Comparison of ENCODE assay signal across 8 cellular contexts in the genomic region with DNA sequence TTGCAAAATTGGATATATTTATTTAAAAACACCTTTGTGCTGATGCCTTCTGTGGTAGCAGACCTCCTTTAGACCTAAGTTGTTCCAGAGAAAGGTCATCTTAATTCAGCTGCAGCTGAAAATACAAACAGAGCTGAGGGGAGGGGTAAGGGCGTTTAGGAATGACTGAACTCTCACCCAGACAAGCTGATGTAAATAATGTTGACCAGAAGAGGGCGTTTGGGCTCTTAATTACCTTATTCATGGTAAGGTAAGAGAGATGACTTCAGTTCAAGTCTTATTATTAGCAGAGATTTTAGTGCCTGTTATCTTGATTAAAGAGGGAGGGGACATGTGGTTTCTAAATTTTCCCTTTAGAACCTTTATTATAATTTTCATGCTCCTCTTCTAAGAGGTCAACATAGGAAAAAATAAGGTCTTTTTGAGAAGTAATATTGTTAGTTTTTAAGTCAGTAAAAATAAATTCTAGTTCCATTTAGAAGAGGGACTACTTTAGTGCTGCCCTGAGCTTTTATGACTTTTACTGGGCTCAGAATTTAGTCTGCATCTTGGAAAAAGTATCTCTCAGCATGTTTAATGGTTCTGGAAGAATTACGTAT. TPM values are rescaled to one million over a fixed set of nuclear protein-coding genes. Genes with fewer than 3 reads are reported as not detected.
DNase-seq lines count a peak whose midpoint lies in the region; ATAC-seq and TF ChIP-seq lines count a peak whose summit lies in the region.

No MANE protein-coding gene starts in this region.

- no peaks in the 10 kb centered on the region for H3K79me2 ChIP-seq in MM.1S (ENCODE audit: low read length)

- no peak for DNase-seq in activated naive CD8-positive, alpha-beta T cell treated with anti-CD3 and anti-CD28 coated beads, Interleukin-2, amount 10 ng/mL, durations not matched to agents 7 days and 5 days
- no peak for DNase-seq in activated naive CD8-positive, alpha-beta T cell treated with anti-CD3 and anti-CD28 coated beads for 36 hours
- DNase-seq in H4 (ENCODE audit: low spot score) (peak; percentile 76), MM.1S (peak; percentile 81), RWPE1 (ENCODE audit: low spot score) (peak; percentile 58), epithelial cell of esophagus (ENCODE audit: low read depth) (peak; percentile 80), ureter (ENCODE audit: low spot score) (no peak)

- no peaks in the 10 kb centered on the region for H3K4me1 ChIP-seq in MM.1S (ENCODE audit: low read length)

- no peaks in the 10 kb centered on the region for H3K36me3 ChIP-seq in MM.1S (replicated peaks; ENCODE audit: insufficient read depth, low read length)

- peak; percentile 62 for TF ChIP-seq CTCF in MM.1S (IDR thresholded peaks at IDR 0.05; ENCODE audit: low read length)
- peak; percentile 70 for TF ChIP-seq CTCF in RWPE1 (conservative IDR thresholded peaks at IDR 0.05; ENCODE audit: low read depth)
- peak; percentile 64 for TF ChIP-seq CTCF in epithelial cell of esophagus (IDR thresholded peaks at IDR 0.05; ENCODE audit: insufficient read depth, low read depth, low read length, missing control alignments)
- peak; percentile 44 to 62 (median 48) for TF ChIP-seq CTCF in nephron (IDR thresholded peaks at IDR 0.05; ENCODE audit: unreplicated experiment in 3 of 3)

- H4K20me1 ChIP-seq in MM.1S (ENCODE audit: insufficient read depth, low read length): no peaks in the 10 kb centered on the region

- no peak overlapping the region for H3K27ac ChIP-seq in MM.1S (ENCODE audit: low read length)
- no peak overlapping the region for H3K27ac ChIP-seq in RWPE1

- peak; percentile 63 for ATAC-seq in activated naive CD8-positive, alpha-beta T cell treated with anti-CD3 and anti-CD28 coated beads, Interleukin-2, amount 10 ng/mL, durations not matched to agents 7 days and 5 days (ENCODE audit: low read depth)

- POLR2A ChIA-PET in activated naive CD8-positive, alpha-beta T cell treated with anti-CD3 and anti-CD28 coated beads, Interleukin-2, amount 10 ng/mL, durations not matched to agents 7 days and 5 days (lab: Charles Lee): no interaction called here
- POLR2A ChIA-PET in RWPE1 (lab: Yijun Ruan, JAX; ENCODE audit: low non-redundant PET): no interaction called here

- no peaks in the 10 kb centered on the region for H3F3A ChIP-seq in MM.1S (ENCODE audit: insufficient read depth, low read length)

- H3K27me3 ChIP-seq in MM.1S (replicated peaks; ENCODE audit: insufficient read depth, low read length): no peaks in the 10 kb centered on the region

- no peaks in the 10 kb centered on the region for H3K36me3 Mint-ChIP-seq in activated naive CD8-positive, alpha-beta T cell treated with anti-CD3 and anti-CD28 coated beads, Interleukin-2, amount 10 ng/mL, durations not matched to agents 7 days and 5 days
- no peaks in the 10 kb centered on the region for H3K36me3 Mint-ChIP-seq in activated naive CD8-positive, alpha-beta T cell treated with anti-CD3 and anti-CD28 coated beads for 36 hours
- peaks cover 22% of the 10 kb centered on the region for H3K36me3 Mint-ChIP-seq in nephron (ENCODE audit: low read depth)

- no peak overlapping the region for H2AFZ ChIP-seq in MM.1S (ENCODE audit: low read length)

- CTCF ChIA-PET in RWPE1 (lab: Yijun Ruan, JAX): interaction anchor here (0.6 to 2.4 kb wide), 7 partner anchors 9 to 485 kb away, joined by 3 to 7 read pairs (median 3); no protein-coding TSS in a partner anchor

- peaks cover 5% of the 10 kb centered on the region for H3K27me3 Mint-ChIP-seq in activated naive CD8-positive, alpha-beta T cell treated with anti-CD3 and anti-CD28 coated beads, Interleukin-2, amount 10 ng/mL, durations not matched to agents 7 days and 5 days
- H3K27me3 Mint-ChIP-seq in activated naive CD8-positive, alpha-beta T cell treated with anti-CD3 and anti-CD28 coated beads for 36 hours: no peaks in the 10 kb centered on the region
- peaks cover 3% of the 10 kb centered on the region for H3K27me3 Mint-ChIP-seq in nephron (ENCODE audit: low read depth)

- H3K4me2 ChIP-seq in MM.1S (ENCODE audit: low read depth, low read length): no peak overlapping the region

- H3K4me1 Mint-ChIP-seq in activated naive CD8-positive, alpha-beta T cell treated with anti-CD3 and anti-CD28 coated beads, Interleukin-2, amount 10 ng/mL, durations not matched to agents 7 days and 5 days: no peaks in the 10 kb centered on the region
- H3K4me1 Mint-ChIP-seq in activated naive CD8-positive, alpha-beta T cell treated with anti-CD3 and anti-CD28 coated beads for 36 hours: peaks cover 5% of the 10 kb centered on the region
- no peaks in the 10 kb centered on the region for H3K4me1 Mint-ChIP-seq in nephron

- no peak overlapping the region for H3K9ac ChIP-seq in MM.1S (ENCODE audit: low read length)

- H3K4me3 ChIP-seq in MM.1S (ENCODE audit: low read length) (no peak overlapping the region), epithelial cell of esophagus (ENCODE audit: low read length) (no peak overlapping the region)

- H3K9me3 ChIP-seq in MM.1S (replicated peaks; ENCODE audit: insufficient read depth, low read length): no peaks in the 10 kb centered on the region

- H3K27ac Mint-ChIP-seq in activated naive CD8-positive, alpha-beta T cell treated with anti-CD3 and anti-CD28 coated beads, Interleukin-2, amount 10 ng/mL, durations not matched to agents 7 days and 5 days: no peak overlapping the region
- H3K27ac Mint-ChIP-seq in activated naive CD8-positive, alpha-beta T cell treated with anti-CD3 and anti-CD28 coated beads for 36 hours: no peak overlapping the region
- no peak overlapping the region for H3K27ac Mint-ChIP-seq in nephron

- no peak overlapping the region for H3K4me3 Mint-ChIP-seq in activated naive CD8-positive, alpha-beta T cell treated with anti-CD3 and anti-CD28 coated beads, Interleukin-2, amount 10 ng/mL, durations not matched to agents 7 days and 5 days
- H3K4me3 Mint-ChIP-seq in activated naive CD8-positive, alpha-beta T cell treated with anti-CD3 and anti-CD28 coated beads for 36 hours: no peak overlapping the region
- H3K4me3 Mint-ChIP-seq in nephron: no peak overlapping the region

- H3K9me3 Mint-ChIP-seq in activated naive CD8-positive, alpha-beta T cell treated with anti-CD3 and anti-CD28 coated beads, Interleukin-2, amount 10 ng/mL, durations not matched to agents 7 days and 5 days: no peaks in the 10 kb centered on the region
- H3K9me3 Mint-ChIP-seq in activated naive CD8-positive, alpha-beta T cell treated with anti-CD3 and anti-CD28 coated beads for 36 hours: no peaks in the 10 kb centered on the region
- no peaks in the 10 kb centered on the region for H3K9me3 Mint-ChIP-seq in nephron

- no peaks in the 10 kb centered on the region for H3K9me2 ChIP-seq in MM.1S (replicated peaks; ENCODE audit: insufficient read depth, low read length)

RNA-seq across cellular contexts. Expression of gene GPR171, which starts 46.3 kb away (rescaled TPM):
- 100 to 1,000 TPM; 142 TPM for total RNA-seq in activated naive CD8-positive, alpha-beta T cell treated with anti-CD3 and anti-CD28 coated beads, Interleukin-2, amount 10 ng/mL, durations not matched to agents 7 days and 5 days
- total RNA-seq in activated naive CD8-positive, alpha-beta T cell treated with anti-CD3 and anti-CD28 coated beads for 36 hours: 100 to 1,000 TPM; 131 to 134 TPM
- total RNA-seq in H4 (2014; rRNA removed; shearing (Covaris generic)): not detected in 2 replicates
- total RNA-seq in ureter: 4.7 TPM

Comparison
In these comparisons a context has a peak if more than half of its experiments do, and no peak if none do; other contexts are left out.
1. DNase-seq: peak in H4 (single experiment), MM.1S (single experiment), RWPE1 (single experiment) and epithelial cell of esophagus (single experiment); none in activated naive CD8-positive, alpha-beta T cell treated with anti-CD3 and anti-CD28 coated beads, Interleukin-2, amount 10 ng/mL, durations not matched to agents 7 days and 5 days (single experiment), activated naive CD8-positive, alpha-beta T cell treated with anti-CD3 and anti-CD28 coated beads for 36 hours (single experiment) and ureter (single experiment).
2. RNA of gene GPR171, which starts 46.3 kb away (total RNA-seq): 142 TPM in activated naive CD8-positive, alpha-beta T cell treated with anti-CD3 and anti-CD28 coated beads, Interleukin-2, amount 10 ng/mL, durations not matched to agents 7 days and 5 days and 131 to 134 TPM in activated naive CD8-positive, alpha-beta T cell treated with anti-CD3 and anti-CD28 coated beads for 36 hours; 4.7 TPM in ureter (single experiment) and not detected in H4; every median in the first group is over 10 times any median in the second.
3. Peak in every context shown above with its lines, with median percentiles within 50 percentile points of each other: CTCF ChIP-seq.